1 cellular context compared by ENCODE assay signal in the genomic region with DNA sequence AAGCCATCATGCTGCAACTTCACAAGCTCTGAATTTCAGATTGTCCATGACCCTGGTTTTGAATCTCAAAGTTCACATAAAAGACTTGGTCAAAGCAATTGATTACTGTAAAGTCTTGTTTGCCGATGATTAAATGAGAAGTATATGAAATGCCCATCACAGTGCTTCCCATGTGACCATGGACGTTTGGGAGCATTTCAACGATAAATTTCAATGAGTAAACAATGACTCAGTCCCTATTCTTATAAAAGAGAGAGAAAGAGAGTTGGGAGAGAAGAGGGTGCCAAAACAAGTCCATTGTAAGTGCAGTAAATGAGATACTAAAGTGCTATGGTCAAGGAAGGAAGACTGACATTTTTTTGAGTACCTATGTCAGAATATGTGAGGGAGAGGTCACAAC.
TF ChIP-seq lines count a peak whose summit lies in the region.

No MANE protein-coding gene starts in this region.

TF ChIP-seq in HCT116, 20 proteins besides CTCF, POLR2A, EP300 and RAD21:
- TF ChIP-seq FOSL1 (IDR thresholded peaks at IDR 0.05; ENCODE audit: low read depth) (peak; percentile 65; the same call in 1 of the 2 replicates), JUND (IDR thresholded peaks at IDR 0.05) (peak; percentile 63), SIN3A (IDR thresholded peaks at IDR 0.05; ENCODE audit: low read depth) (no peak; the same call in 1 of the 2 replicates), ELF1 (IDR thresholded peaks at IDR 0.05; ENCODE audit: borderline replicate concordance, low read depth) (no peak), SP1 (IDR thresholded peaks at IDR 0.05; ENCODE audit: low read depth) (peak; percentile 63; the same call in 1 of the 2 replicates), CBX3 (IDR thresholded peaks at IDR 0.05; ENCODE audit: low read depth) (0 out of 2 replicates have a peak, but pooled peaks have one; percentile 21)
